ENCODE assay signal across 1 cellular context in the genomic region with DNA sequence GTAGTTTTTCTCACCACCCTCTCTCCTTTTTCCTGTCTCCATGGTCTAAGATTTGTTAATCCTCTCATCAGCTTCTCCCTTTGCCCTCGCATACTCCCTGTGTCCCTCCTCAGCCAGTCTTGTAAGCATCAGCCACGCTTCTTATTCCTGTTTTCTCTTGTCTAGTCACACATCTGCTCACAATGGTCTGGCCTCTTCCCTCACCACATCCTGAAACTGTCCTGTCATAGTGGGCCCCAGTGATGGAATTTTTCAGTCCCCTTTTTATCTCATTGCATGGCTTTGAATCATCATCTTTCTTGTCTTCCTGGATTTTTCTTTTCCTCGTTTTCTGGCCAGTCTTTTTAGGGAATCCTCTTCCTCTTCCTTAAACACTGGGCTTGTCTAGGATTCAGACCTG.
TF ChIP-seq lines count a peak whose summit lies in the region.

No MANE protein-coding gene starts in this region.

TF ChIP-seq in IMR-90, 13 proteins besides CTCF, POLR2A, EP300 and RAD21:
- TF ChIP-seq NFE2L2 (IDR thresholded peaks at IDR 0.05; ENCODE audit: low read depth, low read length) = no peak
- no peak for TF ChIP-seq MXI1 (IDR thresholded peaks at IDR 0.05; ENCODE audit: borderline replicate concordance, low read depth, low read length)
- TF ChIP-seq, protein P1, sequence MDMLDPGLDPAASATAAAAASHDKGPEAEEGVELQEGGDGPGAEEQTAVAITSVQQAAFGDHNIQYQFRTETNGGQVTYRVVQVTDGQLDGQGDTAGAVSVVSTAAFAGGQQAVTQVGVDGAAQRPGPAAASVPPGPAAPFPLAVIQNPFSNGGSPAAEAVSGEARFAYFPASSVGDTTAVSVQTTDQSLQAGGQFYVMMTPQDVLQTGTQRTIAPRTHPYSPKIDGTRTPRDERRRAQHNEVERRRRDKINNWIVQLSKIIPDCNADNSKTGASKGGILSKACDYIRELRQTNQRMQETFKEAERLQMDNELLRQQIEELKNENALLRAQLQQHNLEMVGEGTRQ (IDR thresholded peaks at IDR 0.05; ENCODE audit: low read depth, low read length) = no peak
- no peak for TF ChIP-seq CHD1 (IDR thresholded peaks at IDR 0.05; ENCODE audit: low read depth, low read length)
- no peak for TF ChIP-seq CEBPB (IDR thresholded peaks at IDR 0.05; ENCODE audit: low read depth, low read length)
- no peak for TF ChIP-seq BHLHE40 (IDR thresholded peaks at IDR 0.05; ENCODE audit: low read depth, low read length)
- TF ChIP-seq RFX5 (IDR thresholded peaks at IDR 0.05; ENCODE audit: low read depth, low read length) = no peak
- no peak for TF ChIP-seq MAZ (IDR thresholded peaks at IDR 0.05; ENCODE audit: borderline replicate concordance, low read depth, low read length)
- no peak for TF ChIP-seq RCOR1 (IDR thresholded peaks at IDR 0.05; ENCODE audit: insufficient replicate concordance, low read length)
- TF ChIP-seq ELK1 (IDR thresholded peaks at IDR 0.05; ENCODE audit: borderline replicate concordance, low read depth, low read length) = no peak
- TF ChIP-seq FOS (IDR thresholded peaks at IDR 0.05; ENCODE audit: low read depth, low read length) = no peak
- TF ChIP-seq MAFK (IDR thresholded peaks at IDR 0.05; ENCODE audit: low read depth, low read length) = no peak
- no peak for TF ChIP-seq SMC3 (IDR thresholded peaks at IDR 0.05; ENCODE audit: low read depth, low read length)
